In the genomic region with DNA sequence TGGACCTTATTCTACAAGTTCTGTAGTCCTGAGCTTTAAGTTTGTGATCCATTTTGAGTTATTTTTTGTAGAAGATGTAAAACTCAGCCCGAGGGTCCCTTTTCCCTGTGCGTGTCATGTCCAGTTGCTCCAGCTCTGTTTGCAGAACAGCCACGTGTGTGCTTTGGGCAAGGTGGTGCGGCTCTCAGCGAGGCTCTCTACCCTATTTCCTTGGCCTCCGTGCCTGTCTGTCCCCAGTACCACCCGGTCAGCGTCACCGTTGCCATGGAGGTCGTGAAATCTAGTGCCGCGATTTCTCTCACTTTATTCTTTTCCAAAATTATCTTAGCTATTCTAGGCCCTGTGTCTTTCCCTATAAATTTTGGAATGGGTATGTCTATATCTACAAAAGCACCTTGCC, we compare ENCODE assay signal across 21 cellular contexts.
"Had no signal": no experiment of that assay in that cellular context is flagged by ENCODE, and none has a peak within 500 bp of the region (broad histone marks: within the 10 kb centered on the region; RNA-seq: fewer than 3 reads in every experiment).

No MANE protein-coding gene starts in this region.

- H3K4me1 Mint-ChIP-seq: neural crest cell; stimulated activated effector memory CD8-positive, alpha-beta T cell treated with anti-CD3 and anti-CD28 coated beads, Interleukin-12 subunit alpha, Interleukin-12 subunit beta, amount 100 ng/mL, for 72 hours had no signal

- DNase-seq: kidney glomerular epithelial cell; left cardiac atrium; left ventricle myocardium superior; naive thymus-derived CD8-positive, alpha-beta T cell; nucleus accumbens; retina; sigmoid colon; small intestine; spleen; stimulated activated CD4-positive, alpha-beta T cell treated with anti-CD3 and anti-CD28 coated beads, Interleukin-4, amount 100 ng/mL, for 24 hours; stimulated activated naive CD4-positive, alpha-beta T cell; uterus had no signal

- H3K27me3 Mint-ChIP-seq: memory B cell; stimulated activated naive CD8-positive, alpha-beta T cell treated with anti-CD3 and anti-CD28 coated beads, Interleukin-15, Interleukin-2, amounts not matched to agents 100 ng/mL and 50 ng/mL, for 24 hours had no signal

- H3K4me3 Mint-ChIP-seq: memory B cell; naive thymus-derived CD8-positive, alpha-beta T cell; nephron; neural crest cell; stimulated activated effector memory CD8-positive, alpha-beta T cell treated with anti-CD3 and anti-CD28 coated beads, Interleukin-12 subunit alpha, Interleukin-12 subunit beta, amount 100 ng/mL, for 72 hours; stimulated activated naive CD8-positive, alpha-beta T cell treated with anti-CD3 and anti-CD28 coated beads, Interleukin-15, Interleukin-2, amounts not matched to agents 100 ng/mL and 50 ng/mL, for 24 hours; type B pancreatic cell had no signal

- ATAC-seq: left cardiac atrium; left lobe of liver; left ventricle myocardium superior; naive thymus-derived CD8-positive, alpha-beta T cell; pancreas; right cardiac atrium; stimulated activated effector memory CD8-positive, alpha-beta T cell treated with anti-CD3 and anti-CD28 coated beads, Interleukin-12 subunit alpha, Interleukin-12 subunit beta, amount 100 ng/mL, for 72 hours had no signal

- H3K27ac Mint-ChIP-seq: memory B cell; naive thymus-derived CD8-positive, alpha-beta T cell; nephron; stimulated activated effector memory CD8-positive, alpha-beta T cell treated with anti-CD3 and anti-CD28 coated beads, Interleukin-12 subunit alpha, Interleukin-12 subunit beta, amount 100 ng/mL, for 72 hours; type B pancreatic cell had no signal

- H3K36me3 Mint-ChIP-seq: stimulated activated effector memory CD8-positive, alpha-beta T cell treated with anti-CD3 and anti-CD28 coated beads, Interleukin-12 subunit alpha, Interleukin-12 subunit beta, amount 100 ng/mL, for 72 hours; type B pancreatic cell had no signal
